Comparison of ENCODE assay signal across 19 cellular contexts in the genomic region with DNA sequence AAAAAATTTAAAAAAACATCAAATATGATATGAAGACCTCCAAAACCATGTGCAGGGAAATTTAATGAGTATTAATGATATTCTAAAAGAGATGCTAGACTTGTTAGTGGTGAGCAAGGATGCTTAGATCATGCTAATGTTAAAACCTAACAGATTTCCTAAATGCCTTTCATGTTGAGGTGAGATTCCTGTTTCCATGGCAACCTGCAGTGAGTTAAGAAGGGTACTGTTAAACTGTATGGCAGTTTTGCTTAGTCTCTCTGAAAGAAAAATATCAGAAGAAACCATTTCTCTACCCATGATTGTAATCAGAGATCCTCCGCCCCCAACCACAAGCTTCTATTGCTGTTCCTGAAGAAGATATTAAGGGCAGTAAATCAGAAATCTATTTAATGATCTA.
"Had no signal": no experiment of that assay in that cellular context is flagged by ENCODE, and none has a peak within 500 bp of the region (broad histone marks: within the 10 kb centered on the region; RNA-seq: fewer than 3 reads in every experiment).

No MANE protein-coding gene starts in this region.

- H3K27ac Mint-ChIP-seq: activated CD8-positive, alpha-beta T cell treated with anti-CD3 and anti-CD28 coated beads for 36 hours; activated naive CD8-positive, alpha-beta T cell treated with anti-CD3 and anti-CD28 coated beads, Interleukin-2, amount 10 ng/mL, durations not matched to agents 7 days and 5 days; activated T-cell treated with anti-CD3 and anti-CD28 coated beads, Interleukin-2, amount 50 U/mL, for 72 hours; type B pancreatic cell had no signal

- DNase-seq: activated CD4-positive, alpha-beta T cell treated with anti-CD3 and anti-CD28 coated beads for 4 hours; activated CD8-positive, alpha-beta memory T cell treated with anti-CD3 and anti-CD28 coated beads, Interleukin-2, amount 50 U/mL, for 4 hours; activated CD8-positive, alpha-beta T cell treated with anti-CD3 and anti-CD28 coated beads for 36 hours; activated naive CD8-positive, alpha-beta T cell treated with anti-CD3 and anti-CD28 coated beads, Interleukin-2, amount 10 ng/mL, durations not matched to agents 7 days and 5 days; activated T-cell treated with anti-CD3 and anti-CD28 coated beads, Interleukin-2, amount 50 U/mL, for 72 hours; esophagus squamous epithelium; foreskin fibroblast; glutamatergic neuron; left ventricle myocardium superior; mesenchymal stem cell; ovary; stimulated activated CD4-positive, alpha-beta T cell treated with anti-CD3 and anti-CD28 coated beads, Interleukin-12 subunit alpha, Interleukin-12 subunit beta, amount 100 ng/mL, for 4 hours; stimulated activated CD4-positive, alpha-beta T cell treated with anti-CD3 and anti-CD28 coated beads, Interleukin-2, amount 100 ng/mL, for 48 hours; stimulated activated naive CD4-positive, alpha-beta T cell treated with Interleukin-2 at 50 U/mL for 16 hours; T1000; WERI-Rb-1 had no signal

- H3K36me3 Mint-ChIP-seq: activated naive CD8-positive, alpha-beta T cell treated with anti-CD3 and anti-CD28 coated beads, Interleukin-2, amount 10 ng/mL, durations not matched to agents 7 days and 5 days; type B pancreatic cell had no signal

- H3K9me3 ChIP-seq: esophagus squamous epithelium, ovary, suprapubic skin had no signal

- H3K4me3 ChIP-seq: esophagus squamous epithelium, ovary, suprapubic skin had no signal

- H3K27me3 Mint-ChIP-seq: activated CD8-positive, alpha-beta T cell treated with anti-CD3 and anti-CD28 coated beads for 36 hours; activated naive CD8-positive, alpha-beta T cell treated with anti-CD3 and anti-CD28 coated beads, Interleukin-2, amount 10 ng/mL, durations not matched to agents 7 days and 5 days had no signal

- H3K9me3 Mint-ChIP-seq: activated naive CD8-positive, alpha-beta T cell treated with anti-CD3 and anti-CD28 coated beads, Interleukin-2, amount 10 ng/mL, durations not matched to agents 7 days and 5 days; neural crest cell; type B pancreatic cell had no signal

- H3K4me1 ChIP-seq: esophagus squamous epithelium, suprapubic skin had no signal

- H3K4me1 Mint-ChIP-seq: activated naive CD8-positive, alpha-beta T cell treated with anti-CD3 and anti-CD28 coated beads, Interleukin-2, amount 10 ng/mL, durations not matched to agents 7 days and 5 days; neural crest cell had no signal

- H3K4me3 Mint-ChIP-seq: activated CD8-positive, alpha-beta T cell treated with anti-CD3 and anti-CD28 coated beads for 36 hours; activated naive CD8-positive, alpha-beta T cell treated with anti-CD3 and anti-CD28 coated beads, Interleukin-2, amount 10 ng/mL, durations not matched to agents 7 days and 5 days; activated T-cell treated with anti-CD3 and anti-CD28 coated beads, Interleukin-2, amount 50 U/mL, for 72 hours; neural crest cell; type B pancreatic cell had no signal

- H3K27ac ChIP-seq: esophagus squamous epithelium, ovary, suprapubic skin, WERI-Rb-1 had no signal

- H3K36me3 ChIP-seq: esophagus squamous epithelium, ovary, suprapubic skin, WERI-Rb-1 had no signal

- H3K27me3 ChIP-seq: esophagus squamous epithelium, ovary, suprapubic skin had no signal
